In genomic region chr1:211839106-211839505, GRCh38 we compare ENCODE assay signal across 26 cellular contexts.
"Had no signal": no experiment of that assay in that cellular context is flagged by ENCODE, and none has a peak within 500 bp of the region (broad histone marks: within the 10 kb centered on the region; RNA-seq: fewer than 3 reads in every experiment).

No MANE protein-coding gene starts in this region.

- DNase-seq: immature natural killer cell; kidney; left colon; left lung; lower lobe of right lung; mammary epithelial cell; mesenchymal stem cell; naive thymus-derived CD8-positive, alpha-beta T cell; nucleus accumbens; pancreas; posterior cingulate gyrus; retina; right cardiac atrium; stimulated activated CD4-positive, alpha-beta T cell treated with anti-CD3 and anti-CD28 coated beads, Interleukin-12 subunit alpha, Interleukin-12 subunit beta, amount 100 ng/mL, for 4 hours; stimulated activated CD4-positive, alpha-beta T cell treated with anti-CD3 and anti-CD28 coated beads, Interleukin-4, amount 100 ng/mL, for 4 hours; stimulated activated CD8-positive, alpha-beta memory T cell treated with anti-CD3 and anti-CD28 coated beads, Interleukin-4, amount 100 ng/mL, for 48 hours; stimulated activated naive CD4-positive, alpha-beta T cell treated with Interleukin-2 at 50 U/mL for 16 hours; stimulated activated naive CD8-positive, alpha-beta T cell treated with anti-CD3 and anti-CD28 coated beads, Interleukin-15, amount 100 ng/mL, for 72 hours; substantia nigra; uterus had no signal

- H3K4me3 Mint-ChIP-seq: immature natural killer cell; naive thymus-derived CD8-positive, alpha-beta T cell; nephron; neural crest cell; stimulated activated memory B cell treated with anti-CD40 and anti-IgM and Interleukin-4, amounts not matched to agents 10 μg/mL and 1 μg/mL and 100 μg/mL, for 72 hours; stimulated activated naive CD8-positive, alpha-beta T cell treated with anti-CD3 and anti-CD28 coated beads, Interleukin-15, amount 100 ng/mL, for 72 hours; type B pancreatic cell had no signal

- H3K36me3 Mint-ChIP-seq: immature natural killer cell; naive thymus-derived CD8-positive, alpha-beta T cell; stimulated activated memory B cell treated with anti-CD40 and anti-IgM and Interleukin-4, amounts not matched to agents 10 μg/mL and 1 μg/mL and 100 μg/mL, for 72 hours; type B pancreatic cell had no signal

- H3K27ac Mint-ChIP-seq: immature natural killer cell; nephron; stimulated activated memory B cell treated with anti-CD40 and anti-IgM and Interleukin-4, amounts not matched to agents 10 μg/mL and 1 μg/mL and 100 μg/mL, for 72 hours; stimulated activated naive CD8-positive, alpha-beta T cell treated with anti-CD3 and anti-CD28 coated beads, Interleukin-15, amount 100 ng/mL, for 72 hours; type B pancreatic cell had no signal

- FAIRE-seq: islet of Langerhans, kidney, pancreas had no signal

- H3K27me3 Mint-ChIP-seq: naive thymus-derived CD8-positive, alpha-beta T cell; stimulated activated memory B cell treated with anti-CD40 and anti-IgM and Interleukin-4, amounts not matched to agents 10 μg/mL and 1 μg/mL and 100 μg/mL, for 72 hours; stimulated activated naive CD8-positive, alpha-beta T cell treated with anti-CD3 and anti-CD28 coated beads, Interleukin-15, amount 100 ng/mL, for 72 hours had no signal

- H3K4me1 Mint-ChIP-seq: nephron, neural crest cell had no signal

- H3K9me3 Mint-ChIP-seq: immature natural killer cell; naive thymus-derived CD8-positive, alpha-beta T cell; nephron; neural crest cell; stimulated activated memory B cell treated with anti-CD40 and anti-IgM and Interleukin-4, amounts not matched to agents 10 μg/mL and 1 μg/mL and 100 μg/mL, for 72 hours; type B pancreatic cell had no signal

- ATAC-seq: left colon; left lung; lower lobe of right lung; naive thymus-derived CD8-positive, alpha-beta T cell; pancreas; right cardiac atrium; sciatic nerve; stimulated activated memory B cell treated with anti-CD40 and anti-IgM and Interleukin-4, amounts not matched to agents 10 μg/mL and 1 μg/mL and 100 μg/mL, for 72 hours; stimulated activated naive CD8-positive, alpha-beta T cell treated with anti-CD3 and anti-CD28 coated beads, Interleukin-15, amount 100 ng/mL, for 72 hours had no signal
